ENCODE assay signal across 36 cellular contexts in the genomic region with DNA sequence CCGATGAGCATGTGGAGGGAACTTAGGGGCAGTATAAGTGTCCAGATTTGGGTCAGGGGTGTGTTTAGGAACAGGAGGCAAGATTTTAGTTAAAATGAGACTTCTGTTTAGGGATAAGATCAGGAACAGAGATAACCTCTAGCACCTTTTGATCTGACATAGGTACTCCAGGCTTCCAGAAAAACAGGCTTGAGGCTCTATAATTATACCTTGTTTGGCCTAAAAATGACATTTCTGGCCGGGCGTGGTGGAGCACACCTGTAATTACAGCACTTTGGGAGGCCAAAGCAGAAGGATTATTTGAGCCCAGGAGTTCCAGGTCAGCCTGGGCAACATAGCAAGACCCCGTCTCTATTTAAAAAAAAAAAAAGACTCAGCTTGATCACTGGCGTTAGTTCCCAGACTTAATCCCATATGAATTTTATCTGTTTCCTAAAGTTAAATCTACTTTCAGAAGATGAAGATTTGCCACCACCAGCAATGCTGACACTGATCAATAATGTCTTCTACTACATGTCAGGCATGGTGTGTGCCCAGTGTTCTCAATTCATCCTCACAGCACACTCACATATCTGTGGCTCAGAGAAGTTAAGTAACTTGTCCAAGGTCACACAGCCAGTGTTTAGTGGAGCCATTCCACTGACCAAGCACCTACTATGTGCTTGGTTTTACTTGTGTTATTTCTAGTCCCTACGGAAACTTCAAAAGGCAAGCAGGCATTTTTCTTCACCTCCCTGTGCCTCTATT. TPM values are rescaled to one million over a fixed set of nuclear protein-coding genes. Genes with fewer than 3 reads are reported as not detected.
"Had no signal": no experiment of that assay in that cellular context is flagged by ENCODE, and none has a peak within 500 bp of the region (broad histone marks: within the 10 kb centered on the region; RNA-seq: fewer than 3 reads in every experiment).

No MANE protein-coding gene starts in this region.

- DNase-seq: activated CD4-positive, alpha-beta memory T cell treated with anti-CD3 and anti-CD28 coated beads for 36 hours; activated CD4-positive, alpha-beta T cell treated with anti-CD3 and anti-CD28 coated beads for 36 hours; activated CD4-positive, alpha-beta T cell treated with anti-CD3 and anti-CD28 coated beads, Interleukin-2, amount 10 ng/mL, durations not matched to agents 24 days and 14 days; activated CD4-positive, CD25-positive, alpha-beta regulatory T cell; activated CD4-positive, CD25-positive, alpha-beta regulatory T cell treated with anti-CD3 and anti-CD28 coated beads, Interleukin-2, amount 50 U/mL, for 72 hours; activated CD8-positive, alpha-beta memory T cell treated with anti-CD3 and anti-CD28 coated beads, Interleukin-2, amount 10 ng/mL, durations not matched to agents 7 days and 5 days; activated CD8-positive, alpha-beta memory T cell treated with anti-CD3 and anti-CD28 coated beads, Interleukin-2, amount 50 U/mL, for 4 hours; activated CD8-positive, alpha-beta T cell treated with anti-CD3 and anti-CD28 coated beads, Interleukin-2, amount 10 ng/mL, durations not matched to agents 7 days and 5 days; activated effector memory CD4-positive, alpha-beta T cell treated with anti-CD3 and anti-CD28 coated beads, Interleukin-2, amount 50 U/mL, for 16 hours; activated naive CD4-positive, alpha-beta T cell treated with anti-CD3 and anti-CD28 coated beads for 36 hours; activated naive CD8-positive, alpha-beta T cell treated with anti-CD3 and anti-CD28 coated beads for 36 hours; activated naive CD8-positive, alpha-beta T cell treated with anti-CD3 and anti-CD28 coated beads, Interleukin-2, amount 50 U/mL, for 24 hours; activated T-cell treated with anti-CD3 and anti-CD28 coated beads, Interleukin-2, amount 50 U/mL, for 1 hour; activated T-cell treated with anti-CD3 and anti-CD28 coated beads, Interleukin-2, amount 50 U/mL, for 48 hours; adrenal gland; amygdala; aorta; body of pancreas; caudate nucleus; cortex of kidney; dermis blood vessel endothelial cell; effector CD4-positive, alpha-beta T cell; effector memory CD8-positive, alpha-beta T cell; erythroblast; gastrocnemius medialis; T-helper 1 cell; T-helper 17 cell had no signal

- H3K9me3 ChIP-seq: adrenal gland, body of pancreas, esophagus muscularis mucosa, gastrocnemius medialis had no signal

- H3K27me3 ChIP-seq: adrenal gland, body of pancreas, esophagus muscularis mucosa, foreskin keratinocyte, gastrocnemius medialis had no signal

- H3K36me3 Mint-ChIP-seq: activated CD4-positive, alpha-beta memory T cell treated with anti-CD3 and anti-CD28 coated beads for 36 hours; activated CD8-positive, alpha-beta memory T cell treated with anti-CD3 and anti-CD28 coated beads, Interleukin-2, amount 10 ng/mL, durations not matched to agents 7 days and 5 days; activated naive CD4-positive, alpha-beta T cell treated with anti-CD3 and anti-CD28 coated beads, Interleukin-2, amount 50 U/mL, for 24 hours; activated naive CD8-positive, alpha-beta T cell treated with anti-CD3 and anti-CD28 coated beads for 36 hours had no signal

- H3K9me3 Mint-ChIP-seq: activated CD4-positive, alpha-beta memory T cell treated with anti-CD3 and anti-CD28 coated beads for 36 hours; activated CD4-positive, alpha-beta T cell treated with anti-CD3 and anti-CD28 coated beads, Interleukin-2, amount 10 ng/mL, durations not matched to agents 24 days and 14 days; activated naive CD4-positive, alpha-beta T cell treated with anti-CD3 and anti-CD28 coated beads for 36 hours; activated naive CD4-positive, alpha-beta T cell treated with anti-CD3 and anti-CD28 coated beads, Interleukin-2, amount 50 U/mL, for 24 hours; activated naive CD8-positive, alpha-beta T cell treated with anti-CD3 and anti-CD28 coated beads for 36 hours; activated naive CD8-positive, alpha-beta T cell treated with anti-CD3 and anti-CD28 coated beads, Interleukin-2, amount 50 U/mL, for 24 hours; activated T-helper 1 cell treated with anti-CD3 and anti-CD28 coated beads, Interleukin-12 subunit alpha, Interleukin-12 subunit beta, Interleukin-2, Interleukin-4 antibody, amounts not matched to agents 30 ng/mL and 10 ng/mL and 1 ng/mL, durations not matched to agents 14 hours and 24 hours and 36 hours; activated T-helper 2 cell treated with anti-CD3 and anti-CD28 coated beads, Interferon-gamma antibody, Interleukin-2, Interleukin-4, amounts not matched to agents 10 μg/mL and 5 μg/mL and 100 μg/mL, durations not matched to agents 14 hours and 24 hours and 36 hours; effector memory CD8-positive, alpha-beta T cell; T-helper 2 cell treated with Interferon-gamma antibody and Interleukin-4, amounts not matched to agents 5 μg/mL and 100 μg/mL, for 36 hours had no signal

- H3K4me3 ChIP-seq: adrenal gland, body of pancreas, esophagus muscularis mucosa, gastrocnemius medialis had no signal

- H3K4me1 ChIP-seq: foreskin keratinocyte, gastrocnemius medialis had no signal

- H3K27me3 Mint-ChIP-seq: activated CD4-positive, alpha-beta memory T cell treated with anti-CD3 and anti-CD28 coated beads for 36 hours; activated CD4-positive, alpha-beta T cell treated with anti-CD3 and anti-CD28 coated beads for 36 hours; activated naive CD4-positive, alpha-beta T cell treated with anti-CD3 and anti-CD28 coated beads, Interleukin-2, amount 50 U/mL, for 24 hours; activated naive CD8-positive, alpha-beta T cell treated with anti-CD3 and anti-CD28 coated beads for 36 hours; activated naive CD8-positive, alpha-beta T cell treated with anti-CD3 and anti-CD28 coated beads, Interleukin-2, amount 50 U/mL, for 24 hours; T-helper 17 cell had no signal

- H3K36me3 ChIP-seq: adrenal gland, esophagus muscularis mucosa, gastrocnemius medialis had no signal

- H3K4me3 Mint-ChIP-seq: activated CD4-positive, alpha-beta memory T cell treated with anti-CD3 and anti-CD28 coated beads for 36 hours; activated CD4-positive, alpha-beta T cell treated with anti-CD3 and anti-CD28 coated beads for 36 hours; activated CD4-positive, alpha-beta T cell treated with anti-CD3 and anti-CD28 coated beads, Interleukin-2, amount 10 ng/mL, durations not matched to agents 24 days and 14 days; activated CD8-positive, alpha-beta memory T cell treated with anti-CD3 and anti-CD28 coated beads, Interleukin-2, amount 10 ng/mL, durations not matched to agents 7 days and 5 days; activated CD8-positive, alpha-beta T cell treated with anti-CD3 and anti-CD28 coated beads, Interleukin-2, amount 10 ng/mL, durations not matched to agents 7 days and 5 days; activated naive CD4-positive, alpha-beta T cell treated with anti-CD3 and anti-CD28 coated beads for 36 hours; activated naive CD4-positive, alpha-beta T cell treated with anti-CD3 and anti-CD28 coated beads, Interleukin-2, amount 50 U/mL, for 24 hours; activated naive CD8-positive, alpha-beta T cell treated with anti-CD3 and anti-CD28 coated beads for 36 hours; activated naive CD8-positive, alpha-beta T cell treated with anti-CD3 and anti-CD28 coated beads, Interleukin-2, amount 50 U/mL, for 24 hours; activated T-helper 1 cell treated with anti-CD3 and anti-CD28 coated beads, Interleukin-12 subunit alpha, Interleukin-12 subunit beta, Interleukin-2, Interleukin-4 antibody, amounts not matched to agents 30 ng/mL and 10 ng/mL and 1 ng/mL, durations not matched to agents 14 hours and 24 hours and 36 hours; effector memory CD8-positive, alpha-beta T cell; T-helper 17 cell; T-helper 2 cell treated with Interferon-gamma antibody and Interleukin-4, amounts not matched to agents 5 μg/mL and 100 μg/mL, for 36 hours had no signal

- H3K27ac ChIP-seq: adrenal gland, body of pancreas, esophagus muscularis mucosa, foreskin keratinocyte, gastrocnemius medialis had no signal

- H3K27ac Mint-ChIP-seq: activated CD4-positive, alpha-beta memory T cell treated with anti-CD3 and anti-CD28 coated beads for 36 hours; activated CD4-positive, alpha-beta T cell treated with anti-CD3 and anti-CD28 coated beads for 36 hours; activated CD4-positive, alpha-beta T cell treated with anti-CD3 and anti-CD28 coated beads, Interleukin-2, amount 10 ng/mL, durations not matched to agents 24 days and 14 days; activated CD8-positive, alpha-beta memory T cell treated with anti-CD3 and anti-CD28 coated beads, Interleukin-2, amount 10 ng/mL, durations not matched to agents 7 days and 5 days; activated CD8-positive, alpha-beta T cell treated with anti-CD3 and anti-CD28 coated beads, Interleukin-2, amount 10 ng/mL, durations not matched to agents 7 days and 5 days; activated naive CD4-positive, alpha-beta T cell treated with anti-CD3 and anti-CD28 coated beads for 36 hours; activated naive CD4-positive, alpha-beta T cell treated with anti-CD3 and anti-CD28 coated beads, Interleukin-2, amount 50 U/mL, for 24 hours; activated naive CD8-positive, alpha-beta T cell treated with anti-CD3 and anti-CD28 coated beads for 36 hours; activated naive CD8-positive, alpha-beta T cell treated with anti-CD3 and anti-CD28 coated beads, Interleukin-2, amount 50 U/mL, for 24 hours; activated T-helper 1 cell treated with anti-CD3 and anti-CD28 coated beads, Interleukin-12 subunit alpha, Interleukin-12 subunit beta, Interleukin-2, Interleukin-4 antibody, amounts not matched to agents 30 ng/mL and 10 ng/mL and 1 ng/mL, durations not matched to agents 14 hours and 24 hours and 36 hours; activated T-helper 2 cell treated with anti-CD3 and anti-CD28 coated beads, Interferon-gamma antibody, Interleukin-2, Interleukin-4, amounts not matched to agents 10 μg/mL and 5 μg/mL and 100 μg/mL, durations not matched to agents 14 hours and 24 hours and 36 hours; effector memory CD8-positive, alpha-beta T cell; T-helper 2 cell treated with Interferon-gamma antibody and Interleukin-4, amounts not matched to agents 5 μg/mL and 100 μg/mL, for 36 hours had no signal

RNA-seq across cellular contexts. Expression of gene TULP1, which starts 6.0 kb away (rescaled TPM):
- total RNA-seq: activated CD4-positive, alpha-beta memory T cell treated with anti-CD3 and anti-CD28 coated beads for 36 hours; activated CD4-positive, alpha-beta T cell treated with anti-CD3 and anti-CD28 coated beads for 36 hours; activated CD4-positive, alpha-beta T cell treated with anti-CD3 and anti-CD28 coated beads, Interleukin-2, amount 10 ng/mL, durations not matched to agents 24 days and 14 days; activated CD8-positive, alpha-beta memory T cell treated with anti-CD3 and anti-CD28 coated beads for 36 hours; activated CD8-positive, alpha-beta memory T cell treated with anti-CD3 and anti-CD28 coated beads, Interleukin-2, amount 10 ng/mL, durations not matched to agents 7 days and 5 days; activated CD8-positive, alpha-beta T cell treated with anti-CD3 and anti-CD28 coated beads, Interleukin-2, amount 10 ng/mL, durations not matched to agents 7 days and 5 days; activated naive CD4-positive, alpha-beta T cell treated with anti-CD3 and anti-CD28 coated beads for 36 hours; activated naive CD8-positive, alpha-beta T cell treated with anti-CD3 and anti-CD28 coated beads for 36 hours; activated T-helper 1 cell treated with anti-CD3 and anti-CD28 coated beads, Interleukin-12 subunit alpha, Interleukin-12 subunit beta, Interleukin-2, Interleukin-4 antibody, amounts not matched to agents 30 ng/mL and 10 ng/mL and 1 ng/mL, durations not matched to agents 14 hours and 24 hours and 36 hours; activated T-helper 2 cell treated with anti-CD3 and anti-CD28 coated beads, Interferon-gamma antibody, Interleukin-2, Interleukin-4, amounts not matched to agents 10 μg/mL and 5 μg/mL and 100 μg/mL, durations not matched to agents 14 hours and 24 hours and 36 hours; adrenal gland; aorta; body of pancreas; chondrocyte; dermis blood vessel endothelial cell; foreskin keratinocyte; gastrocnemius medialis; glomerular endothelial cell; T-helper 17 cell had no signal
